ENCODE assay signal across 8 cellular contexts in the genomic region with DNA sequence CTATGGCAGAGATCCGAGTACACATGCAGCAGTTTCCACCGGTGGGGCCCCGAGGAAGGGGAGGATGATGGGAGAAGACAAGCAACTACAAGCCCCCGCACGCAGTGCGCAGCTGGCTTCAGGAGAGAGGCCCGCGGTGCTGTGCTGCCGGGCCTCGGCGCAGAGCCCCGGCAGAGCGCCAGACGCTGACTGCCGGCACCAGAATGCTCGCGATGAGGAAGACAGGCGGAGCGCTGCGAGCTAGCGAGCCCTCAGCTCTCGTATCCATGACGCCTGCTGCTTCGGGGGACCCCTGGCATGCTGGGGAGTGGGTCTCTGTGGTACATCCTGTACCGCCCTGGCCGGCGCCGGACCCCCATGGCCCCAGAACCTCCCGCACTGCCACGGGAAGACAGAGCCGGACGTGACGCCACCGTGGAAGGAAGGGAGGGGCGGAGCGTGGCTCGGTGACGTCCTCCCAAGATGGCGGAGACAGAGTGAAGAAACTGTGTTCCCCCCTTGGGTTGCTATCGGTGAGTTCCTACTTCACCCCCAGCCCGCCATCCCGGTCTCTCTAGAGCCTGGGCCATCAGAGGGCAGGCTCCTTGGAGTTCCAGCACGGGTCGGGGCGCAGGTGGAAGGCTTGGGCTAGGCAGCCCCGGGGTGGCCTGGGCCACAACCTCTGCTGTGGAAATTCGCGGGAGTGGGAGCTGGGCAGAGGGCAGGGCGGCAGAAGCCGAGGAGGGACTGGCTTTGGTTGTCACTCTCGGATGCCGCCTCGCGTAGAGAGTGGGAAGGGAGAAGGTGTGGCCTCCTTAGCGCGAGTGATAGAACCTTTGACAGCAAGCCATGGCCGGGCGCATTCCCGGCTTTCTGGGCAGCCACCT. TPM values are rescaled to one million over a fixed set of nuclear protein-coding genes. Genes with fewer than 3 reads are reported as not detected.
DNase-seq lines count a peak whose midpoint lies in the region; ATAC-seq, FAIRE-seq and TF ChIP-seq lines count a peak whose summit lies in the region.

MYNN (plus strand) TSS at position 446 of the 866 bp plus-strand sequence. CDS start 900 bp downstream, outside the sequence.

- H3K4me2 ChIP-seq in HepG2 (ENCODE audit: low read depth, low read length), result peak within 1 kb of the TSS; percentile 92

- no peaks in the 10 kb centered on the region for H3K9me3 ChIP-seq in HepG2 (ENCODE audit: low read length)

- H3K36me3 Mint-ChIP-seq in dendritic cell treated with granulocyte-macrophage colony-stimulating factor and Interleukin-4, amounts not matched to agents 40 ng/mL and 50 ng/mL, for 4 days (ENCODE audit: low read depth), result peaks cover 48% of the 10 kb centered on the region

- TF ChIP-seq POLR2A in HepG2 (IDR thresholded peaks at IDR 0.05; ENCODE audit: insufficient read depth in 1 of 2, low read depth in 2 of 2, low read length in 2 of 2), result peak; percentile 89 to 97

- H2AFZ ChIP-seq in HepG2 (ENCODE audit: low read length), result peak within 1 kb of the TSS; percentile 83

- WGBS in HepG2 (ENCODE audit: low lambda C conversion rate), result 1% methylated on average over 7 of the region's 59 CpGs

- no peaks in the 10 kb centered on the region for H3K9me3 Mint-ChIP-seq in dendritic cell treated with granulocyte-macrophage colony-stimulating factor and Interleukin-4, amounts not matched to agents 40 ng/mL and 50 ng/mL, for 4 days

- TF ChIP-seq CTCF in BJ (IDR thresholded peaks at IDR 0.05; ENCODE audit: insufficient read depth, low read depth, low read length) (peak; percentile 40; the same call in 1 of the 2 replicates), HepG2 (CRISPR knock-in tag; IDR thresholded peaks at IDR 0.05) (no peak; the same call in 1 of the 2 replicates)

- H3K27ac ChIP-seq in HepG2 (ENCODE audit: extremely low read length, insufficient read depth, low read length), result peak within 1 kb of the TSS; percentile 94

- in situ Hi-C loops in HepG2 (cut with HindIII; ENCODE audit: extremely low pct_ligation_motif_present, low pct_unique_long_range_greater_than_20kb), result no loop called here

- FAIRE-seq in GM19239 (lab: Jason Lieb, UNC) (peak; percentile 99), HepG2 (lab: Jason Lieb, UNC) (peak; percentile 80)

- H3K4me3 ChIP-seq in BJ (ENCODE audit: low read depth, low read length), result peak within 1 kb of the TSS; percentile 99
- peak within 1 kb of the TSS; percentile 89 to 99 (median 98) for H3K4me3 ChIP-seq in HepG2 (replicated peaks in 1 of 3; ENCODE audit: insufficient read depth in 1 of 3, low read depth in 2 of 3, low read length in 3 of 3)

- intact Hi-C loops in dendritic cell treated with granulocyte-macrophage colony-stimulating factor and Interleukin-4, amounts not matched to agents 40 ng/mL and 50 ng/mL, for 4 days (cut with micrococcal nuclease), result loop anchor here (1.0 to 5.0 kb wide), 3 partner anchors 9 to 584 kb away; partner anchors contain the start of genes PHC3 and SKIL
- intact Hi-C loops in HepG2 (cut with micrococcal nuclease; ENCODE audit: unreplicated experiment), result loop anchor here (1.0 to 5.0 kb wide), 3 partner anchors 10 to 911 kb away; no protein-coding TSS in a partner anchor

- H4K20me1 ChIP-seq in HepG2 (ENCODE audit: insufficient read depth, low read length), result no peaks in the 10 kb centered on the region

- POLR2A ChIA-PET in BJ (lab: Charles Lee), result interaction anchor here (0.7 to 1.4 kb wide), 2 partner anchors 18 to 896 kb away, joined by 3 to 4 read pairs; no protein-coding TSS in a partner anchor
- POLR2A ChIA-PET in HepG2 (lab: Yijun Ruan, JAX), result interaction anchor here (1.1 to 2.6 kb wide), 4 partner anchors 9 to 913 kb away, joined by 3 to 29 read pairs (median 4); partner anchors contain the start of genes SEC62 and TERC

- CTCF ChIA-PET in BJ (lab: Yijun Ruan, JAX) (no interaction called here), HepG2 (lab: Yijun Ruan, JAX; ENCODE audit: low intra/inter-chr PET ratio, low total read pairs) (no interaction called here)

- H3K4me1 Mint-ChIP-seq in dendritic cell treated with granulocyte-macrophage colony-stimulating factor and Interleukin-4, amounts not matched to agents 40 ng/mL and 50 ng/mL, for 4 days (ENCODE audit: low read depth), result peaks cover 14% of the 10 kb centered on the region

- no peaks in the 10 kb centered on the region for H3K27me3 ChIP-seq in BJ (ENCODE audit: control insufficient read depth, insufficient read depth, low read length)
- H3K27me3 ChIP-seq in HepG2 (ENCODE audit: control insufficient read depth in 1 of 2, insufficient read depth in 2 of 2, low read length in 2 of 2), result peaks cover 0 to 3% of the 10 kb centered on the region in 2 experiments; a peak in 1 of 5 replicates

- BruUV-seq in HepG2 (replicated peaks; lab: Mats Ljungman, UMichigan), result TSS peak; percentile 53

- TF ChIP-seq EP300 in HepG2 (IDR thresholded peaks at IDR 0.05; ENCODE audit: low read depth in 2 of 2, low read length in 2 of 2), result no peak
- no peak for TF ChIP-seq EP300 in HepG2 (CRISPR knock-in tag; IDR thresholded peaks at IDR 0.05; ENCODE audit: borderline replicate concordance)

- H3K27me3 Mint-ChIP-seq in dendritic cell treated with granulocyte-macrophage colony-stimulating factor and Interleukin-4, amounts not matched to agents 40 ng/mL and 50 ng/mL, for 4 days, result no peaks in the 10 kb centered on the region

- H3K4me1 ChIP-seq in HepG2 (ENCODE audit: insufficient read depth, low read length), result peaks cover 20% of the 10 kb centered on the region

- ATAC-seq in HG03457 (IDR thresholded peaks at IDR 0.05; ENCODE audit: unreplicated experiment) (peak; percentile 69), HepG2 (peak; percentile 88)

- H3K36me3 ChIP-seq in BJ (ENCODE audit: control insufficient read depth, insufficient read depth, low read length) (peaks cover 1% of the 10 kb centered on the region; the same call in 1 of the 2 replicates), HepG2 (replicated peaks in 1 of 2; ENCODE audit: control insufficient read depth in 1 of 2, insufficient read depth in 2 of 2, low read length in 2 of 2) (peaks cover 6 to 15% of the 10 kb centered on the region in 2 experiments)

- DNase-seq in BJ (ENCODE audit: low read depth) (no peak), GM19239 (ENCODE audit: insufficient read length, low spot score) (peak; percentile 61), NCI-H69 (lab: John Stamatoyannopoulos, UW) (peak; percentile 97), HepG2 (ENCODE audit: low spot score) (peak; percentile 81)
- peak; percentile 91 for DNase-seq in activated CD4-positive, alpha-beta T cell treated with anti-CD3 and anti-CD28 coated beads, Interleukin-2, amount 50 U/mL, for 1 hour
- DNase-seq in stimulated activated CD4-positive, alpha-beta T cell treated with anti-CD3 and anti-CD28 coated beads, Interleukin-4, amount 100 ng/mL, for 24 hours, result peak; percentile 93

- peaks cover 30% of the 10 kb centered on the region for H3K79me2 ChIP-seq in HepG2 (ENCODE audit: insufficient read depth, low read length)

- H3K9ac ChIP-seq in HepG2 (ENCODE audit: insufficient read depth, low read depth, low read length), result peak within 1 kb of the TSS; percentile 92

- peak; percentile 32; the same call in 1 of the 2 replicates for TF ChIP-seq RAD21 in HepG2 (CRISPR knock-in tag; IDR thresholded peaks at IDR 0.05)

- peak within 1 kb of the TSS; percentile 93 for H3K4me3 Mint-ChIP-seq in dendritic cell treated with granulocyte-macrophage colony-stimulating factor and Interleukin-4, amounts not matched to agents 40 ng/mL and 50 ng/mL, for 4 days

- peak within 1 kb of the TSS; percentile 99 for H3K27ac Mint-ChIP-seq in dendritic cell treated with granulocyte-macrophage colony-stimulating factor and Interleukin-4, amounts not matched to agents 40 ng/mL and 50 ng/mL, for 4 days

TF ChIP-seq in HepG2, 621 proteins besides CTCF, POLR2A, EP300 and RAD21 (continues in another document):
- no peak for TF ChIP-seq ZFP36L2 (CRISPR knock-in tag; IDR thresholded peaks at IDR 0.05)
- TF ChIP-seq HMG20A (CRISPR knock-in tag; IDR thresholded peaks at IDR 0.05; ENCODE audit: borderline replicate concordance), result no peak
- peak; percentile 38; the same call in 1 of the 2 replicates for TF ChIP-seq NR2F2 (IDR thresholded peaks at IDR 0.05; ENCODE audit: borderline replicate concordance, low read depth)
- TF ChIP-seq NR2F6 (IDR thresholded peaks at IDR 0.05), result no peak
- no peak for TF ChIP-seq NR2F6 (CRISPR knock-in tag; IDR thresholded peaks at IDR 0.05)

RNA-seq across cellular contexts. Expression of gene MYNN, which starts in this region (rescaled TPM):
- 10.1 and 17.1 TPM in 2 replicates for polyA plus RNA-seq in BJ (2011; rRNA removed)
- polyA minus RNA-seq in BJ (2011; rRNA and poly(A)+ RNA removed), result 5.6 and 7.8 TPM in 2 replicates
- total RNA-seq in HepG2 (2016; rRNA removed; fragmentation: Illumina TruSeq; extraction: Trizol), result 17.6 and 23.7 TPM in 2 replicates
- 3.2 and 3.3 TPM in 2 replicates for total RNA-seq in HepG2 (2016; cell fraction: cytosol; rRNA removed; fragmentation: Illumina TruSeq; extraction: Trizol; ENCODE audit: low read depth)
- 15.9 and 24.4 TPM in 2 replicates for total RNA-seq in HepG2 (2016; cell fraction: insoluble cytoplasmic fraction; rRNA removed; fragmentation: Illumina TruSeq; extraction: Trizol)
- total RNA-seq in HepG2 (2016; cell fraction: membrane; rRNA removed; fragmentation: Illumina TruSeq; extraction: Trizol), result 7.9 and 9.4 TPM in 2 replicates
- total RNA-seq in HepG2 (2016; cell fraction: nucleus; rRNA removed; fragmentation: Illumina TruSeq; extraction: Trizol), result 16.4 and 19.9 TPM in 2 replicates
- polyA plus RNA-seq in HepG2 (2011; rRNA removed), result 8.7 and 10.4 TPM in 2 replicates
- 3.4 and 4.8 TPM in 2 replicates for polyA plus RNA-seq in HepG2 (2011; cell fraction: cytosol; rRNA removed)
- polyA plus RNA-seq in HepG2 (2011; cell fraction: nucleus; rRNA removed), result 7.6 and 7.8 TPM in 2 replicates
- 8.0 and 8.3 TPM in 2 replicates for polyA plus RNA-seq in HepG2 (2012)
- polyA plus RNA-seq in HepG2 (2016; cell fraction: cytosol; fragmentation: Illumina TruSeq; extraction: Trizol; ENCODE audit: low read depth), result 1.8 TPM in 2 replicates
- 14.0 and 15.4 TPM in 2 replicates for polyA plus RNA-seq in HepG2 (2016; cell fraction: insoluble cytoplasmic fraction; fragmentation: Illumina TruSeq; extraction: Trizol; ENCODE audit: low read depth)
- 3.1 and 3.5 TPM in 2 replicates for polyA plus RNA-seq in HepG2 (2016; cell fraction: membrane; fragmentation: Illumina TruSeq; extraction: Trizol; ENCODE audit: low read depth)
- polyA plus RNA-seq in HepG2 (2016; cell fraction: nucleus; fragmentation: Illumina TruSeq; extraction: Trizol; ENCODE audit: insufficient read depth, low read depth), result 18.9 and 19.7 TPM in 2 replicates
- 5.0 and 6.9 TPM in 2 replicates for polyA minus RNA-seq in HepG2 (2011; rRNA and poly(A)+ RNA removed; ENCODE audit: low replicate concordance)
- 10.0 and 11.1 TPM in 2 replicates for polyA minus RNA-seq in HepG2 (2011; cell fraction: cytosol; rRNA and poly(A)+ RNA removed)
- 38.5 and 43.5 TPM in 2 replicates for polyA minus RNA-seq in HepG2 (2011; cell fraction: nucleus; rRNA and poly(A)+ RNA removed)
